ENCODE assay signal across 1 cellular context in genomic region chr1:34753163-34753562, GRCh38.
TF ChIP-seq lines count a peak whose summit lies in the region.

No MANE protein-coding gene starts in this region.

TF ChIP-seq in K562, 482 proteins besides CTCF, POLR2A, EP300 and RAD21:
- TF ChIP-seq, protein P1, sequence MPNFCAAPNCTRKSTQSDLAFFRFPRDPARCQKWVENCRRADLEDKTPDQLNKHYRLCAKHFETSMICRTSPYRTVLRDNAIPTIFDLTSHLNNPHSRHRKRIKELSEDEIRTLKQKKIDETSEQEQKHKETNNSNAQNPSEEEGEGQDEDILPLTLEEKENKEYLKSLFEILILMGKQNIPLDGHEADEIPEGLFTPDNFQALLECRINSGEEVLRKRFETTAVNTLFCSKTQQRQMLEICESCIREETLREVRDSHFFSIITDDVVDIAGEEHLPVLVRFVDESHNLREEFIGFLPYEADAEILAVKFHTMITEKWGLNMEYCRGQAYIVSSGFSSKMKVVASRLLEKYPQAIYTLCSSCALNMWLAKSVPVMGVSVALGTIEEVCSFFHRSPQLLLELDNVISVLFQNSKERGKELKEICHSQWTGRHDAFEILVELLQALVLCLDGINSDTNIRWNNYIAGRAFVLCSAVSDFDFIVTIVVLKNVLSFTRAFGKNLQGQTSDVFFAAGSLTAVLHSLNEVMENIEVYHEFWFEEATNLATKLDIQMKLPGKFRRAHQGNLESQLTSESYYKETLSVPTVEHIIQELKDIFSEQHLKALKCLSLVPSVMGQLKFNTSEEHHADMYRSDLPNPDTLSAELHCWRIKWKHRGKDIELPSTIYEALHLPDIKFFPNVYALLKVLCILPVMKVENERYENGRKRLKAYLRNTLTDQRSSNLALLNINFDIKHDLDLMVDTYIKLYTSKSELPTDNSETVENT (CRISPR knock-in tag; IDR thresholded peaks at IDR 0.05): no peak
- peak; percentile 29; the same call in 1 of the 2 replicates for TF ChIP-seq ZNF316 (IDR thresholded peaks at IDR 0.05)
TF ChIP-seq in K562: peak in this region for 1.
